In the genomic region with DNA sequence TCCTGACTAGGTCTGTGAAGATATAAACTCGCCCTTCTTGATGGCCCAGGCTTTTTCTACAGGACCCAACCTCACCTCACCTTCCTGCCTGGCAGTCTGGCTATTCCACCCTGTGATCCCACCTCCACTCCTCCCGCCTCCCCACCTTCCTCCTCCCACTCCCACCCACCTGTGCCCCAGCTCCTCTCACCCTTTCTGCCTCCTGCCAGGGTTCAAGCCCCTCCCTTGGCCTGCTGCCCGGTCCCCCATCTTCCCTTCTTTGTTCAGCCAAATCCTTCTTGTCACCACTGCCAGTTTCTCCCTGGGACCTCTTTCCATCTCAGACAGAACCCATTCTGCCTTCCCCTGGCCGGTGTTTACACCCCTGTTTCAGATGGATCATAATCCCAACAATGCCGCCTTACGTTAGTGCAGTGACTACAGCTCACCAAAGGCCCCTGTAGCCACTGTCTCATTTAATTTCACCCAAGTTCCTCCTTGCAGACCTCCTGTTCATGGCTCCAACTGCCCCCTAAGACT, we compare ENCODE assay signal across 15 cellular contexts.
DNase-seq lines count a peak whose midpoint lies in the region; ATAC-seq and TF ChIP-seq lines count a peak whose summit lies in the region.
"Had no signal": no experiment of that assay in that cellular context is flagged by ENCODE, and none has a peak within 500 bp of the region (broad histone marks: within the 10 kb centered on the region; RNA-seq: fewer than 3 reads in every experiment).

No MANE protein-coding gene starts in this region.

- TF ChIP-seq CTCF in right atrium auricular region (IDR thresholded peaks at IDR 0.05), result no peak
- no peak for TF ChIP-seq CTCF in mesothelial cell of epicardium (IDR thresholded peaks at IDR 0.05; ENCODE audit: unreplicated experiment)
- TF ChIP-seq CTCF in vagina (IDR thresholded peaks at IDR 0.05), result no peak
- no peak for TF ChIP-seq CTCF in type B pancreatic cell (conservative IDR thresholded peaks at IDR 0.05)

- H3K27ac Mint-ChIP-seq in activated CD4-positive, alpha-beta T cell treated with anti-CD3 and anti-CD28 coated beads, Interleukin-2, amount 10 ng/mL, durations not matched to agents 24 days and 14 days, result peak overlapping the region; percentile 54
- H3K27ac Mint-ChIP-seq in mesothelial cell of epicardium (peak overlapping the region; percentile 26), type B pancreatic cell (no peak overlapping the region)
- H3K27ac Mint-ChIP-seq: GM23338 had no signal

- peaks cover 0 to 10% of the 10 kb centered on the region in 2 donors for H3K4me1 ChIP-seq in right atrium auricular region
- H3K4me1 ChIP-seq in vagina, result peaks cover 16% of the 10 kb centered on the region

- no peak overlapping the region for H3K4me3 ChIP-seq in right atrium auricular region
- H3K4me3 ChIP-seq in vagina, result no peak overlapping the region
- H3K4me3 ChIP-seq: BLaER1, GM23338 had no signal

- H3K27me3 Mint-ChIP-seq in activated CD4-positive, alpha-beta T cell treated with anti-CD3 and anti-CD28 coated beads, Interleukin-2, amount 10 ng/mL, durations not matched to agents 24 days and 14 days, result no peaks in the 10 kb centered on the region
- H3K27me3 Mint-ChIP-seq in mesothelial cell of epicardium (ENCODE audit: low read depth) (peaks cover 24% of the 10 kb centered on the region), type B pancreatic cell (peaks cover 3% of the 10 kb centered on the region)

- H3K4me1 Mint-ChIP-seq in activated CD4-positive, alpha-beta T cell treated with anti-CD3 and anti-CD28 coated beads, Interleukin-2, amount 10 ng/mL, durations not matched to agents 24 days and 14 days, result peaks cover 44% of the 10 kb centered on the region
- H3K4me1 Mint-ChIP-seq in mesothelial cell of epicardium (peaks cover 18% of the 10 kb centered on the region), type B pancreatic cell (ENCODE audit: unreplicated experiment) (peaks cover 12% of the 10 kb centered on the region)
- H3K4me1 Mint-ChIP-seq: GM23338 had no signal

- intact Hi-C loops in activated CD4-positive, alpha-beta T cell treated with anti-CD3 and anti-CD28 coated beads, Interleukin-2, amount 10 ng/mL, durations not matched to agents 24 days and 14 days (cut with micrococcal nuclease), result no loop called here
- intact Hi-C loops in left cardiac atrium (cut with DNase I), result no loop called here
- intact Hi-C loops in vagina (cut with DNase I), result no loop called here

- H3K36me3 ChIP-seq in right atrium auricular region (no peaks in the 10 kb centered on the region), vagina (no peaks in the 10 kb centered on the region)
- H3K36me3 ChIP-seq: BLaER1 had no signal

- H3K9me3 Mint-ChIP-seq in activated CD4-positive, alpha-beta T cell treated with anti-CD3 and anti-CD28 coated beads, Interleukin-2, amount 10 ng/mL, durations not matched to agents 24 days and 14 days, result peaks cover 3% of the 10 kb centered on the region
- peaks cover 3% of the 10 kb centered on the region for H3K9me3 Mint-ChIP-seq in mesothelial cell of epicardium
- H3K9me3 Mint-ChIP-seq in type B pancreatic cell, result peaks cover 5% of the 10 kb centered on the region
- H3K9me3 Mint-ChIP-seq: GM23338 had no signal

- ATAC-seq in left cardiac atrium, result no peak
- ATAC-seq: GM23338, PC-3 had no signal

- no peaks in the 10 kb centered on the region for H3K9me3 ChIP-seq in right atrium auricular region
- no peaks in the 10 kb centered on the region for H3K9me3 ChIP-seq in vagina
- H3K9me3 ChIP-seq: BLaER1 had no signal

- no peak for TF ChIP-seq POLR2A in vagina (IDR thresholded peaks at IDR 0.05)

- H3K27me3 ChIP-seq in right atrium auricular region (no peaks in the 10 kb centered on the region), vagina (no peaks in the 10 kb centered on the region)
- H3K27me3 ChIP-seq: BLaER1 had no signal

- DNase-seq in activated CD4-positive, alpha-beta T cell treated with anti-CD3 and anti-CD28 coated beads, Interleukin-2, amount 10 ng/mL, durations not matched to agents 24 days and 14 days, result no peak
- DNase-seq in activated CD4-positive, alpha-beta T cell treated with anti-CD3 and anti-CD28 coated beads, Interleukin-2, amount 50 U/mL, for 1 hour, result no peak
- peak; percentile 36 for DNase-seq in right atrium auricular region (ENCODE audit: low spot score)
- DNase-seq in left cardiac atrium, result no peak
- DNase-seq in mesothelial cell of epicardium (ENCODE audit: low spot score in 2 of 2, unreplicated experiment in 2 of 2), result no peak
- DNase-seq in vagina (ENCODE audit: extremely low spot score in 2 of 2), result peak; percentile 67 to 70
- no peak for DNase-seq in type B pancreatic cell (ENCODE audit: extremely low spot score, unreplicated experiment)
- no peak for DNase-seq in NK-92 treated with Interleukin-12 subunit alpha and Interleukin-12 subunit beta, amount 100 ng/mL, for 24 hours (lab: John Stamatoyannopoulos, UW)
- DNase-seq: NCI-H1436 treated with DMSO at 0.1 percent for 48 hours, NCI-H2081, NCI-H524, PC-3 had no signal

- H3K27ac ChIP-seq in right atrium auricular region (no peak overlapping the region), vagina (no peak overlapping the region)
- H3K27ac ChIP-seq: 22Rv1, BLaER1 had no signal

- no peak overlapping the region for H3K4me3 Mint-ChIP-seq in activated CD4-positive, alpha-beta T cell treated with anti-CD3 and anti-CD28 coated beads, Interleukin-2, amount 10 ng/mL, durations not matched to agents 24 days and 14 days
- H3K4me3 Mint-ChIP-seq in mesothelial cell of epicardium, result no peak overlapping the region
- H3K4me3 Mint-ChIP-seq in type B pancreatic cell, result no peak overlapping the region
- H3K4me3 Mint-ChIP-seq: GM23338 had no signal

- peaks cover 67% of the 10 kb centered on the region for H3K36me3 Mint-ChIP-seq in activated CD4-positive, alpha-beta T cell treated with anti-CD3 and anti-CD28 coated beads, Interleukin-2, amount 10 ng/mL, durations not matched to agents 24 days and 14 days (ENCODE audit: low read depth)
- H3K36me3 Mint-ChIP-seq in mesothelial cell of epicardium (no peaks in the 10 kb centered on the region), type B pancreatic cell (no peaks in the 10 kb centered on the region)

Comparison
In these comparisons a context has a peak if more than half of its experiments do, and no peak if none do; other contexts are left out.
1. DNase-seq: peak in right atrium auricular region (single experiment) and vagina (2 of 2); none in activated CD4-positive, alpha-beta T cell treated with anti-CD3 and anti-CD28 coated beads, Interleukin-2, amount 10 ng/mL, durations not matched to agents 24 days and 14 days (single experiment), activated CD4-positive, alpha-beta T cell treated with anti-CD3 and anti-CD28 coated beads, Interleukin-2, amount 50 U/mL, for 1 hour (single experiment), left cardiac atrium (single experiment), mesothelial cell of epicardium (0 of 2), type B pancreatic cell (single experiment) and NK-92 treated with Interleukin-12 subunit alpha and Interleukin-12 subunit beta, amount 100 ng/mL, for 24 hours (single experiment).